1 cellular context compared by ENCODE assay signal in the genomic region with DNA sequence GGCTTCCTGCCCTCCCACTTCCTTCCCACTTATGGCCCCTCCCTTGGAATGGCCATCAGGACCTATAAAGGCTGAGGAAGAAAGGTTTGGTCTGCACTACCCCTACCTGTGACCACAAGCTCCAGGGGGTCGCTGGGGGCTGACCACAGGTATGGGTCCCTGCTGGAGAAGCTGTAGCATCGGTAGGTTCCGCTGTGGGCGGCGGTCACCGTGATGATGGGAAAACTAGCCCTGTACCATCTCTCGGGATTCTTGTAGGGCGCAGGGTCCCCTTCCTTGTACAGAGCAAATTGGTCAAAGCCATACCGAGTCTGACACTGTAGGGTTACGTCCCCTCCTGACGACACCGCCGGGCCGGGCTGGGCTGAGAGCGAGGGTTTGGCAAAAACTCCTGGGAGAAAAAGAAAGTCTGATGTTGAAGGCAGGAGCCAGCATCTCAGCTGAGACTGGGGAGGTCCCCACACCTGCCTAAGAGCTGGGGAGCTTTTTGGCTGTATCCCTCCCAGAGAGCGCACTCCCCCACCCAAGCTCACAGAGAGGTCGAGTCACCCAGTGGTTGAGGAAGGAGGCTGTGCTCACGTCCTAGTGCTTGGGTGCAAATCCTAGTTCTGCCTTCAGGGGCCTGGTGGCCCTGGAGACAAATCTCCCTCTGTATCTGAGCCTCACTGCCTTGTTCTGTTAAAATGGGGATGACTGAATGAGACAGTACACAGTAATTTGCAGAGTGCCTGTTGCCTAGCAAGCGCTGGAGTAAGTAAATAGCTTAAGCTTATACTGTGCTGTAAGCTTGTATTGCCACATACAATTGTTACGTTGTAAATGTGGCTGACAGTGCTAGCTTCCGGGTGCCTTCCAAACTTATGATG.
TF ChIP-seq lines count a peak whose summit lies in the region.

No MANE protein-coding gene starts in this region.

TF ChIP-seq in K562, 482 proteins besides CTCF, POLR2A, EP300 and RAD21 (continued from another document and continues in another):
- TF ChIP-seq ZNF512 (tag; IDR thresholded peaks at IDR 0.05): no peak
- TF ChIP-seq ZNF408 (CRISPR knock-in tag; IDR thresholded peaks at IDR 0.05; ENCODE audit: low read depth): no peak
- 0 out of 2 replicates have a peak, but pooled peaks have one; percentile 10 for TF ChIP-seq BHLHE40 (IDR thresholded peaks at IDR 0.05; ENCODE audit: low read length)
- no peak for TF ChIP-seq ZBTB8A (IDR thresholded peaks at IDR 0.05; ENCODE audit: partially characterized antibody)
- TF ChIP-seq RNF2 (IDR thresholded peaks at IDR 0.05): no peak
- TF ChIP-seq GATA2 (CRISPR knock-in tag; IDR thresholded peaks at IDR 0.05): peak; percentile 69
- TF ChIP-seq JUNB (CRISPR knock-in tag; conservative IDR thresholded peaks at IDR 0.05): no peak
- no peak for TF ChIP-seq NFE2 (IDR thresholded peaks at IDR 0.05; ENCODE audit: low read depth)
- TF ChIP-seq ATF4 (CRISPR knock-in tag; IDR thresholded peaks at IDR 0.05): no peak
- no peak for TF ChIP-seq FOS (IDR thresholded peaks at IDR 0.05; ENCODE audit: extremely low read depth, insufficient read length)
- no peak for TF ChIP-seq KLF10 (CRISPR knock-in tag; IDR thresholded peaks at IDR 0.05)
- no peak for TF ChIP-seq ZNF780A (CRISPR knock-in tag; IDR thresholded peaks at IDR 0.05)
- no peak for TF ChIP-seq ZNF347 (CRISPR knock-in tag; IDR thresholded peaks at IDR 0.05; ENCODE audit: low read depth)
- TF ChIP-seq RUNX1 (IDR thresholded peaks at IDR 0.05; ENCODE audit: low read depth): no peak
- no peak for TF ChIP-seq ZC3H4 (CRISPR knock-in tag; IDR thresholded peaks at IDR 0.05; ENCODE audit: borderline replicate concordance)
- TF ChIP-seq ZKSCAN8 (CRISPR knock-in tag; IDR thresholded peaks at IDR 0.05): no peak
- 0 out of 2 replicates have a peak, but pooled peaks have one; percentile 14 for TF ChIP-seq MXI1 (IDR thresholded peaks at IDR 0.05; ENCODE audit: low read depth, low read length)
- TF ChIP-seq, protein P1, sequence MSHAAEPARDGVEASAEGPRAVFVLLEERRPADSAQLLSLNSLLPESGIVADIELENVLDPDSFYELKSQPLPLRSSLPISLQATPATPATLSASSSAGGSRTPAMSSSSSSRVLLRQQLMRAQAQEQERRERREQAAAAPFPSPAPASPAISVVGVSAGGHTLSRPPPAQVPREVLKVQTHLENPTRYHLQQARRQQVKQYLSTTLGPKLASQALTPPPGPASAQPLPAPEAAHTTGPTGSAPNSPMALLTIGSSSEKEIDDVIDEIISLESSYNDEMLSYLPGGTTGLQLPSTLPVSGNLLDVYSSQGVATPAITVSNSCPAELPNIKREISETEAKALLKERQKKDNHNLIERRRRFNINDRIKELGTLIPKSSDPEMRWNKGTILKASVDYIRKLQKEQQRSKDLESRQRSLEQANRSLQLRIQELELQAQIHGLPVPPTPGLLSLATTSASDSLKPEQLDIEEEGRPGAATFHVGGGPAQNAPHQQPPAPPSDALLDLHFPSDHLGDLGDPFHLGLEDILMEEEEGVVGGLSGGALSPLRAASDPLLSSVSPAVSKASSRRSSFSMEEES (CRISPR knock-in tag; IDR thresholded peaks at IDR 0.05): no peak
- no peak for TF ChIP-seq RCOR1 (IDR thresholded peaks at IDR 0.05; ENCODE audit: borderline replicate concordance in 1 of 2, low read depth in 2 of 2, low read length in 2 of 2)
- TF ChIP-seq BRCA1 (IDR thresholded peaks at IDR 0.05): no peak
- TF ChIP-seq BRCA1 (CRISPR knock-in tag; IDR thresholded peaks at IDR 0.05): no peak
- TF ChIP-seq, protein P2, sequence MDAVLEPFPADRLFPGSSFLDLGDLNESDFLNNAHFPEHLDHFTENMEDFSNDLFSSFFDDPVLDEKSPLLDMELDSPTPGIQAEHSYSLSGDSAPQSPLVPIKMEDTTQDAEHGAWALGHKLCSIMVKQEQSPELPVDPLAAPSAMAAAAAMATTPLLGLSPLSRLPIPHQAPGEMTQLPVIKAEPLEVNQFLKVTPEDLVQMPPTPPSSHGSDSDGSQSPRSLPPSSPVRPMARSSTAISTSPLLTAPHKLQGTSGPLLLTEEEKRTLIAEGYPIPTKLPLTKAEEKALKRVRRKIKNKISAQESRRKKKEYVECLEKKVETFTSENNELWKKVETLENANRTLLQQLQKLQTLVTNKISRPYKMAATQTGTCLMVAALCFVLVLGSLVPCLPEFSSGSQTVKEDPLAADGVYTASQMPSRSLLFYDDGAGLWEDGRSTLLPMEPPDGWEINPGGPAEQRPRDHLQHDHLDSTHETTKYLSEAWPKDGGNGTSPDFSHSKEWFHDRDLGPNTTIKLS (IDR thresholded peaks at IDR 0.05; ENCODE audit: borderline replicate concordance, low read depth): no peak
- no peak for TF ChIP-seq BCL6 (CRISPR knock-in tag; IDR thresholded peaks at IDR 0.05)
- TF ChIP-seq ZNF354B (CRISPR knock-in tag; IDR thresholded peaks at IDR 0.05): no peak
- TF ChIP-seq, protein P3, sequence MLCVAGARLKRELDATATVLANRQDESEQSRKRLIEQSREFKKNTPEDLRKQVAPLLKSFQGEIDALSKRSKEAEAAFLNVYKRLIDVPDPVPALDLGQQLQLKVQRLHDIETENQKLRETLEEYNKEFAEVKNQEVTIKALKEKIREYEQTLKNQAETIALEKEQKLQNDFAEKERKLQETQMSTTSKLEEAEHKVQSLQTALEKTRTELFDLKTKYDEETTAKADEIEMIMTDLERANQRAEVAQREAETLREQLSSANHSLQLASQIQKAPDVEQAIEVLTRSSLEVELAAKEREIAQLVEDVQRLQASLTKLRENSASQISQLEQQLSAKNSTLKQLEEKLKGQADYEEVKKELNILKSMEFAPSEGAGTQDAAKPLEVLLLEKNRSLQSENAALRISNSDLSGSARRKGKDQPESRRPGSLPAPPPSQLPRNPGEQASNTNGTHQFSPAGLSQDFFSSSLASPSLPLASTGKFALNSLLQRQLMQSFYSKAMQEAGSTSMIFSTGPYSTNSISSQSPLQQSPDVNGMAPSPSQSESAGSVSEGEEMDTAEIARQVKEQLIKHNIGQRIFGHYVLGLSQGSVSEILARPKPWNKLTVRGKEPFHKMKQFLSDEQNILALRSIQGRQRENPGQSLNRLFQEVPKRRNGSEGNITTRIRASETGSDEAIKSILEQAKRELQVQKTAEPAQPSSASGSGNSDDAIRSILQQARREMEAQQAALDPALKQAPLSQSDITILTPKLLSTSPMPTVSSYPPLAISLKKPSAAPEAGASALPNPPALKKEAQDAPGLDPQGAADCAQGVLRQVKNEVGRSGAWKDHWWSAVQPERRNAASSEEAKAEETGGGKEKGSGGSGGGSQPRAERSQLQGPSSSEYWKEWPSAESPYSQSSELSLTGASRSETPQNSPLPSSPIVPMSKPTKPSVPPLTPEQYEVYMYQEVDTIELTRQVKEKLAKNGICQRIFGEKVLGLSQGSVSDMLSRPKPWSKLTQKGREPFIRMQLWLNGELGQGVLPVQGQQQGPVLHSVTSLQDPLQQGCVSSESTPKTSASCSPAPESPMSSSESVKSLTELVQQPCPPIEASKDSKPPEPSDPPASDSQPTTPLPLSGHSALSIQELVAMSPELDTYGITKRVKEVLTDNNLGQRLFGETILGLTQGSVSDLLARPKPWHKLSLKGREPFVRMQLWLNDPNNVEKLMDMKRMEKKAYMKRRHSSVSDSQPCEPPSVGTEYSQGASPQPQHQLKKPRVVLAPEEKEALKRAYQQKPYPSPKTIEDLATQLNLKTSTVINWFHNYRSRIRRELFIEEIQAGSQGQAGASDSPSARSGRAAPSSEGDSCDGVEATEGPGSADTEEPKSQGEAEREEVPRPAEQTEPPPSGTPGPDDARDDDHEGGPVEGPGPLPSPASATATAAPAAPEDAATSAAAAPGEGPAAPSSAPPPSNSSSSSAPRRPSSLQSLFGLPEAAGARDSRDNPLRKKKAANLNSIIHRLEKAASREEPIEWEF (CRISPR knock-in tag; IDR thresholded peaks at IDR 0.05): no peak
- no peak for TF ChIP-seq USF1 (CRISPR knock-in tag; IDR thresholded peaks at IDR 0.05)
- no peak for TF ChIP-seq ATF6 (CRISPR knock-in tag; IDR thresholded peaks at IDR 0.05)
- TF ChIP-seq ZC3H11A (IDR thresholded peaks at IDR 0.05; ENCODE audit: low read depth, low read length): no peak
- TF ChIP-seq CBX2 (IDR thresholded peaks at IDR 0.05; ENCODE audit: insufficient read depth, low read length, poor library complexity, severe bottlenecking): no peak
- TF ChIP-seq, protein P4, sequence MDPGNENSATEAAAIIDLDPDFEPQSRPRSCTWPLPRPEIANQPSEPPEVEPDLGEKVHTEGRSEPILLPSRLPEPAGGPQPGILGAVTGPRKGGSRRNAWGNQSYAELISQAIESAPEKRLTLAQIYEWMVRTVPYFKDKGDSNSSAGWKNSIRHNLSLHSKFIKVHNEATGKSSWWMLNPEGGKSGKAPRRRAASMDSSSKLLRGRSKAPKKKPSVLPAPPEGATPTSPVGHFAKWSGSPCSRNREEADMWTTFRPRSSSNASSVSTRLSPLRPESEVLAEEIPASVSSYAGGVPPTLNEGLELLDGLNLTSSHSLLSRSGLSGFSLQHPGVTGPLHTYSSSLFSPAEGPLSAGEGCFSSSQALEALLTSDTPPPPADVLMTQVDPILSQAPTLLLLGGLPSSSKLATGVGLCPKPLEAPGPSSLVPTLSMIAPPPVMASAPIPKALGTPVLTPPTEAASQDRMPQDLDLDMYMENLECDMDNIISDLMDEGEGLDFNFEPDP (CRISPR knock-in tag; IDR thresholded peaks at IDR 0.05): no peak
- no peak for TF ChIP-seq ZNF644 (tag; IDR thresholded peaks at IDR 0.05; ENCODE audit: low read depth)
- TF ChIP-seq, protein P5, sequence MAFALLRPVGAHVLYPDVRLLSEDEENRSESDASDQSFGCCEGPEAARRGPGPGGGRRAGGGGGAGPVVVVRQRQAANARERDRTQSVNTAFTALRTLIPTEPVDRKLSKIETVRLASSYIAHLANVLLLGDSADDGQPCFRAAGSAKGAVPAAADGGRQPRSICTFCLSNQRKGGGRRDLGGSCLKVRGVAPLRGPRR (CRISPR knock-in tag; IDR thresholded peaks at IDR 0.05): no peak
- TF ChIP-seq ZNF778 (CRISPR knock-in tag; IDR thresholded peaks at IDR 0.05): no peak
- TF ChIP-seq, protein P6, sequence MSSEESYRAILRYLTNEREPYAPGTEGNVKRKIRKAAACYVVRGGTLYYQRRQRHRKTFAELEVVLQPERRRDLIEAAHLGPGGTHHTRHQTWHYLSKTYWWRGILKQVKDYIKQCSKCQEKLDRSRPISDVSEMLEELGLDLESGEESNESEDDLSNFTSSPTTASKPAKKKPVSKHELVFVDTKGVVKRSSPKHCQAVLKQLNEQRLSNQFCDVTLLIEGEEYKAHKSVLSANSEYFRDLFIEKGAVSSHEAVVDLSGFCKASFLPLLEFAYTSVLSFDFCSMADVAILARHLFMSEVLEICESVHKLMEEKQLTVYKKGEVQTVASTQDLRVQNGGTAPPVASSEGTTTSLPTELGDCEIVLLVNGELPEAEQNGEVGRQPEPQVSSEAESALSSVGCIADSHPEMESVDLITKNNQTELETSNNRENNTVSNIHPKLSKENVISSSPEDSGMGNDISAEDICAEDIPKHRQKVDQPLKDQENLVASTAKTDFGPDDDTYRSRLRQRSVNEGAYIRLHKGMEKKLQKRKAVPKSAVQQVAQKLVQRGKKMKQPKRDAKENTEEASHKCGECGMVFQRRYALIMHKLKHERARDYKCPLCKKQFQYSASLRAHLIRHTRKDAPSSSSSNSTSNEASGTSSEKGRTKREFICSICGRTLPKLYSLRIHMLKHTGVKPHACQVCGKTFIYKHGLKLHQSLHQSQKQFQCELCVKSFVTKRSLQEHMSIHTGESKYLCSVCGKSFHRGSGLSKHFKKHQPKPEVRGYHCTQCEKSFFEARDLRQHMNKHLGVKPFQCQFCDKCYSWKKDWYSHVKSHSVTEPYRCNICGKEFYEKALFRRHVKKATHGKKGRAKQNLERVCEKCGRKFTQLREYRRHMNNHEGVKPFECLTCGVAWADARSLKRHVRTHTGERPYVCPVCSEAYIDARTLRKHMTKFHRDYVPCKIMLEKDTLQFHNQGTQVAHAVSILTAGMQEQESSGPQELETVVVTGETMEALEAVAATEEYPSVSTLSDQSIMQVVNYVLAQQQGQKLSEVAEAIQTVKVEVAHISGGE (CRISPR knock-in tag; IDR thresholded peaks at IDR 0.05): no peak
- TF ChIP-seq ZNF699 (CRISPR knock-in tag; IDR thresholded peaks at IDR 0.05; ENCODE audit: insufficient replicate concordance): no peak
- no peak for TF ChIP-seq ZNF311 (CRISPR knock-in tag; IDR thresholded peaks at IDR 0.05)
- TF ChIP-seq ARID1B (IDR thresholded peaks at IDR 0.05): no peak; the same call in 1 of the 2 replicates
- TF ChIP-seq ZNF507 (tag; conservative IDR thresholded peaks at IDR 0.05): no peak
- peak; percentile 61; the same call in 1 of the 2 replicates for TF ChIP-seq FOXJ3 (CRISPR knock-in tag; IDR thresholded peaks at IDR 0.05)
- no peak for TF ChIP-seq ZNF23 (CRISPR knock-in tag; IDR thresholded peaks at IDR 0.05)
